20 cellular contexts compared by ENCODE assay signal in genomic region chr9:78811562-78812276, GRCh38.
A peak's percentile ranks its signal among the peaks of the same experiment; 100 is the strongest.
DNase-seq lines count a peak whose midpoint lies in the region; ATAC-seq and TF ChIP-seq lines count a peak whose summit lies in the region.
"Had no signal": no experiment of that assay in that cellular context is flagged by ENCODE, and none has a peak within 500 bp of the region (broad histone marks: within the 10 kb centered on the region; RNA-seq: fewer than 3 reads in every experiment).

No MANE protein-coding gene starts in this region.

- CTCF ChIA-PET in SK-N-SH (lab: Yijun Ruan, JAX): interaction anchor here (5.2 kb wide), 1 partner anchor 10 kb away, joined by 26 read pairs; no protein-coding TSS in a partner anchor

- DNase-seq in SK-N-SH: no peak
- no peak for DNase-seq in RWPE2 (ENCODE audit: low spot score)
- peak; percentile 54 to 75 for DNase-seq in foreskin fibroblast
- DNase-seq in stromal cell of bone marrow (ENCODE audit: low read depth): peak; percentile 17
- no peak for DNase-seq in activated CD4-positive, alpha-beta T cell treated with anti-CD3 and anti-CD28 coated beads, Interleukin-2, amount 10 ng/mL, durations not matched to agents 24 days and 14 days
- no peak for DNase-seq in effector memory CD8-positive, alpha-beta T cell
- DNase-seq: activated CD8-positive, alpha-beta T cell treated with anti-CD3 and anti-CD28 coated beads, Interleukin-2, amount 10 ng/mL, durations not matched to agents 7 days and 5 days; CD8-positive, alpha-beta memory T cell; mammary epithelial cell; NCI-H2107; stimulated activated naive CD4-positive, alpha-beta T cell treated with Interleukin-2 at 50 U/mL for 16 hours; upper lobe of left lung; WERI-Rb-1 had no signal

- TF ChIP-seq POLR2A in GM18505 (IDR thresholded peaks at IDR 0.05; ENCODE audit: borderline replicate concordance, extremely low read depth, insufficient read depth, insufficient read length): no peak

- 92% methylated on average over 13 of the region's 13 CpGs for WGBS in SK-N-SH (ENCODE audit: low lambda C conversion rate)

- H4K20me1 ChIP-seq in SK-N-SH (ENCODE audit: insufficient read depth): no peaks in the 10 kb centered on the region

- H3K4me1 ChIP-seq in SK-N-SH (ENCODE audit: control insufficient read depth in 1 of 2, insufficient read depth in 2 of 2, low read depth in 1 of 2, low read length in 1 of 2) (no peaks in the 10 kb centered on the region), RWPE2 (ENCODE audit: insufficient read depth, poor library complexity, severe bottlenecking) (peaks cover 4% of the 10 kb centered on the region)
- H3K4me1 ChIP-seq: upper lobe of left lung had no signal

- no peak overlapping the region for H2AFZ ChIP-seq in SK-N-SH (ENCODE audit: low read depth)

- H3K36me3 ChIP-seq in SK-N-SH (replicated peaks in 1 of 2; ENCODE audit: control insufficient read depth in 1 of 2, insufficient read depth in 2 of 2, low read length in 1 of 2) (no peaks in the 10 kb centered on the region), RWPE2 (ENCODE audit: low read depth) (no peaks in the 10 kb centered on the region)
- H3K36me3 ChIP-seq: upper lobe of left lung, WERI-Rb-1 had no signal

- no peaks in the 10 kb centered on the region for H3K9me2 ChIP-seq in SK-N-SH

- H3K9me3 Mint-ChIP-seq in activated CD4-positive, alpha-beta T cell treated with anti-CD3 and anti-CD28 coated beads, Interleukin-2, amount 10 ng/mL, durations not matched to agents 24 days and 14 days: no peaks in the 10 kb centered on the region
- H3K9me3 Mint-ChIP-seq in effector memory CD8-positive, alpha-beta T cell: peaks cover 5 to 7% of the 10 kb centered on the region in 2 donors
- H3K9me3 Mint-ChIP-seq: activated T-helper 2 cell treated with anti-CD3 and anti-CD28 coated beads, Interferon-gamma antibody, Interleukin-2, Interleukin-4, amounts not matched to agents 10 μg/mL and 5 μg/mL and 100 μg/mL, durations not matched to agents 14 hours and 24 hours and 36 hours; CD8-positive, alpha-beta memory T cell had no signal

- H3K4me3 ChIP-seq in SK-N-SH (ENCODE audit: low read depth in 2 of 2, low read length in 1 of 2) (no peak overlapping the region), RWPE2 (ENCODE audit: severe bottlenecking) (no peak overlapping the region), foreskin fibroblast (ENCODE audit: low read depth in 1 of 2, low read length in 2 of 2) (no peak overlapping the region)
- H3K4me3 ChIP-seq: upper lobe of left lung had no signal

- no peaks in the 10 kb centered on the region for H3K27me3 Mint-ChIP-seq in activated CD4-positive, alpha-beta T cell treated with anti-CD3 and anti-CD28 coated beads, Interleukin-2, amount 10 ng/mL, durations not matched to agents 24 days and 14 days
- H3K27me3 Mint-ChIP-seq in effector memory CD8-positive, alpha-beta T cell: no peaks in the 10 kb centered on the region
- H3K27me3 Mint-ChIP-seq: CD8-positive, alpha-beta memory T cell; central memory CD8-positive, alpha-beta T cell had no signal

- POLR2A ChIA-PET in SK-N-SH (lab: Yijun Ruan, JAX): no interaction called here

- no peak overlapping the region for H3K27ac Mint-ChIP-seq in activated CD4-positive, alpha-beta T cell treated with anti-CD3 and anti-CD28 coated beads, Interleukin-2, amount 10 ng/mL, durations not matched to agents 24 days and 14 days
- H3K27ac Mint-ChIP-seq in effector memory CD8-positive, alpha-beta T cell: no peak overlapping the region
- H3K27ac Mint-ChIP-seq: activated CD8-positive, alpha-beta T cell treated with anti-CD3 and anti-CD28 coated beads, Interleukin-2, amount 10 ng/mL, durations not matched to agents 7 days and 5 days; activated T-helper 2 cell treated with anti-CD3 and anti-CD28 coated beads, Interferon-gamma antibody, Interleukin-2, Interleukin-4, amounts not matched to agents 10 μg/mL and 5 μg/mL and 100 μg/mL, durations not matched to agents 14 hours and 24 hours and 36 hours; CD8-positive, alpha-beta memory T cell; natural killer cell treated with Interleukin-12 subunit alpha and Interleukin-12 subunit beta and Interleukin-15 and Interleukin-18, amount 100 ng/mL, for 72 hours had no signal

- TF ChIP-seq EP300 in SK-N-SH (IDR thresholded peaks at IDR 0.05; ENCODE audit: borderline replicate concordance in 1 of 2, low read depth in 1 of 2, low read length in 1 of 2): no peak

- TF ChIP-seq RAD21 in SK-N-SH (IDR thresholded peaks at IDR 0.05; ENCODE audit: low read length): no peak

- H3K4me3 Mint-ChIP-seq in activated CD4-positive, alpha-beta T cell treated with anti-CD3 and anti-CD28 coated beads, Interleukin-2, amount 10 ng/mL, durations not matched to agents 24 days and 14 days: no peak overlapping the region
- no peak overlapping the region for H3K4me3 Mint-ChIP-seq in effector memory CD8-positive, alpha-beta T cell
- H3K4me3 Mint-ChIP-seq: activated CD8-positive, alpha-beta T cell treated with anti-CD3 and anti-CD28 coated beads, Interleukin-2, amount 10 ng/mL, durations not matched to agents 7 days and 5 days; CD8-positive, alpha-beta memory T cell; central memory CD8-positive, alpha-beta T cell; natural killer cell treated with Interleukin-12 subunit alpha and Interleukin-12 subunit beta and Interleukin-15 and Interleukin-18, amount 100 ng/mL, for 72 hours had no signal

- no peaks in the 10 kb centered on the region for H3K9me3 ChIP-seq in SK-N-SH
- H3K9me3 ChIP-seq in RWPE2 (ENCODE audit: severe bottlenecking): no peaks in the 10 kb centered on the region
- H3K9me3 ChIP-seq: upper lobe of left lung had no signal

- H3K27me3 ChIP-seq in SK-N-SH (ENCODE audit: insufficient read depth) (no peaks in the 10 kb centered on the region), RWPE2 (ENCODE audit: insufficient read depth, poor library complexity, severe bottlenecking) (no peaks in the 10 kb centered on the region)
- H3K27me3 ChIP-seq: upper lobe of left lung had no signal

- no peak overlapping the region for H3K27ac ChIP-seq in SK-N-SH (ENCODE audit: low read depth in 2 of 2, low read length in 1 of 2)
- no peak overlapping the region for H3K27ac ChIP-seq in RWPE2 (ENCODE audit: poor library complexity, severe bottlenecking)
- H3K27ac ChIP-seq: 22Rv1, upper lobe of left lung, WERI-Rb-1 had no signal

- no peaks in the 10 kb centered on the region for H3K36me3 Mint-ChIP-seq in activated CD4-positive, alpha-beta T cell treated with anti-CD3 and anti-CD28 coated beads, Interleukin-2, amount 10 ng/mL, durations not matched to agents 24 days and 14 days (ENCODE audit: low read depth)
- no peaks in the 10 kb centered on the region for H3K36me3 Mint-ChIP-seq in effector memory CD8-positive, alpha-beta T cell (ENCODE audit: insufficient read depth)
- H3K36me3 Mint-ChIP-seq: CD8-positive, alpha-beta memory T cell; natural killer cell treated with Interleukin-12 subunit alpha and Interleukin-12 subunit beta and Interleukin-15 and Interleukin-18, amount 100 ng/mL, for 72 hours had no signal

- H3F3A ChIP-seq in SK-N-SH (replicated peaks; ENCODE audit: insufficient read depth): no peaks in the 10 kb centered on the region

- peak; percentile 35; the same call in 1 of the 3 replicates for ATAC-seq in SK-N-SH treated with all-trans-retinoic acid at 6 μM for 48 hours
- ATAC-seq in RWPE2 (ENCODE audit: low read depth): peak; percentile 54; the same call in 1 of the 3 replicates
- no peak for ATAC-seq in effector memory CD8-positive, alpha-beta T cell (replicated peaks)
- ATAC-seq in GM18505 (IDR thresholded peaks at IDR 0.05; ENCODE audit: unreplicated experiment): no peak
- ATAC-seq: activated CD8-positive, alpha-beta T cell treated with anti-CD3 and anti-CD28 coated beads, Interleukin-2, amount 10 ng/mL, durations not matched to agents 7 days and 5 days; HepG2; natural killer cell treated with Interleukin-12 subunit alpha and Interleukin-12 subunit beta and Interleukin-15 and Interleukin-18, amount 100 ng/mL, for 72 hours had no signal

- H3K9ac ChIP-seq in SK-N-SH: no peak overlapping the region

- intact Hi-C loops in activated CD4-positive, alpha-beta T cell treated with anti-CD3 and anti-CD28 coated beads, Interleukin-2, amount 10 ng/mL, durations not matched to agents 24 days and 14 days (cut with micrococcal nuclease): no loop called here

- no peaks in the 10 kb centered on the region for H3K79me2 ChIP-seq in SK-N-SH (ENCODE audit: insufficient read depth)

- TF ChIP-seq CTCF in SK-N-SH (IDR thresholded peaks at IDR 0.05) (no peak), RWPE2 (IDR thresholded peaks at IDR 0.05; ENCODE audit: poor library complexity, severe bottlenecking) (no peak), foreskin fibroblast (IDR thresholded peaks at IDR 0.05; ENCODE audit: low read depth, low read length) (no peak)

- no peaks in the 10 kb centered on the region for H3K4me1 Mint-ChIP-seq in activated CD4-positive, alpha-beta T cell treated with anti-CD3 and anti-CD28 coated beads, Interleukin-2, amount 10 ng/mL, durations not matched to agents 24 days and 14 days
- no peaks in the 10 kb centered on the region for H3K4me1 Mint-ChIP-seq in effector memory CD8-positive, alpha-beta T cell (ENCODE audit: low read depth in 2 of 2)
- H3K4me1 Mint-ChIP-seq: CD8-positive, alpha-beta memory T cell; central memory CD8-positive, alpha-beta T cell had no signal

- H3K4me2 ChIP-seq in SK-N-SH: no peak overlapping the region

TF ChIP-seq in SK-N-SH treated with all-trans-retinoic acid at 6 μM for 48 hours, 23 proteins besides CTCF, POLR2A, EP300 and RAD21 (continues in another document):
- TF ChIP-seq PPARA (CRISPR knock-in tag; IDR thresholded peaks at IDR 0.05; ENCODE audit: borderline replicate concordance): no peak
- no peak for TF ChIP-seq RARB (CRISPR knock-in tag; IDR thresholded peaks at IDR 0.05)
- TF ChIP-seq SNAI2 (CRISPR knock-in tag; IDR thresholded peaks at IDR 0.05): no peak
- TF ChIP-seq ISL1 (CRISPR knock-in tag; IDR thresholded peaks at IDR 0.05): no peak
- no peak for TF ChIP-seq ZNF70 (CRISPR knock-in tag; IDR thresholded peaks at IDR 0.05)

TF ChIP-seq in SK-N-SH, 30 proteins besides CTCF, POLR2A, EP300 and RAD21 (continues in another document):
- TF ChIP-seq TEAD4 (IDR thresholded peaks at IDR 0.05; ENCODE audit: borderline replicate concordance, insufficient read depth) (no peak), SIN3A (IDR thresholded peaks at IDR 0.05; ENCODE audit: borderline replicate concordance, low read depth, low read length) (no peak), USF1 (IDR thresholded peaks at IDR 0.05; ENCODE audit: borderline replicate concordance, low read depth) (no peak), ELF1 (IDR thresholded peaks at IDR 0.05) (no peak), RCOR1 (IDR thresholded peaks at IDR 0.05; ENCODE audit: low read length) (no peak), YY1 (IDR thresholded peaks at IDR 0.05; ENCODE audit: low read depth) (no peak)

Comparison
In these comparisons a context has a peak if more than half of its experiments do, and no peak if none do; other contexts are left out.
1. ATAC-seq: peak in SK-N-SH treated with all-trans-retinoic acid at 6 μM for 48 hours (single experiment) and RWPE2 (single experiment); none in effector memory CD8-positive, alpha-beta T cell (single experiment) and GM18505 (single experiment).
2. DNase-seq: peak in foreskin fibroblast (2 of 2) and stromal cell of bone marrow (single experiment); none in SK-N-SH (single experiment), RWPE2 (single experiment), activated CD4-positive, alpha-beta T cell treated with anti-CD3 and anti-CD28 coated beads, Interleukin-2, amount 10 ng/mL, durations not matched to agents 24 days and 14 days (single experiment) and effector memory CD8-positive, alpha-beta T cell (0 of 3).